Comparison of ENCODE assay signal across 13 cellular contexts in genomic region chr11:9150501-9150900, GRCh38. TPM values are rescaled to one million over a fixed set of nuclear protein-coding genes. Genes with fewer than 3 reads are reported as not detected.
DNase-seq lines count a peak whose midpoint lies in the region; ATAC-seq and TF ChIP-seq lines count a peak whose summit lies in the region.
"Had no signal": no experiment of that assay in that cellular context is flagged by ENCODE, and none has a peak within 500 bp of the region (broad histone marks: within the 10 kb centered on the region; RNA-seq: fewer than 3 reads in every experiment).

No MANE protein-coding gene starts in this region.

- intact Hi-C loops in body of pancreas (cut with DNase I), result no loop called here

- H3K4me3 ChIP-seq in MG63, result no peak overlapping the region
- H3K4me3 ChIP-seq in body of pancreas, result no peak overlapping the region
- H3K4me3 ChIP-seq: ovary had no signal

- no peak overlapping the region for H3K27ac ChIP-seq in body of pancreas
- H3K27ac ChIP-seq: ovary had no signal

- no peak for TF ChIP-seq POLR2A in body of pancreas (IDR thresholded peaks at IDR 0.05)

- whole genome bisulfite sequencing in body of pancreas, 2 donors, result 55 to 89% methylated on average over 2 of the region's 2 CpGs

- peaks cover 71% of the 10 kb centered on the region for H3K36me3 ChIP-seq in MG63
- H3K36me3 ChIP-seq in body of pancreas (replicated peaks in 1 of 2; ENCODE audit: insufficient read depth in 1 of 2, low read depth in 2 of 2), result peaks cover 0 to 12% of the 10 kb centered on the region in 2 donors
- H3K36me3 ChIP-seq: ovary had no signal

- DNase-seq in AG08396 (ENCODE audit: low spot score) (peak; percentile 48), MG63 (peak; percentile 77), dedifferentiated amniotic fluid mesenchymal stem cell (ENCODE audit: extremely low spot score) (peak; percentile 36), kidney tubule cell (ENCODE audit: low spot score) (peak; percentile 84), body of pancreas (no peak)
- DNase-seq: cerebellar nuclear complex, DMS 273 treated with DMSO at 0.1 percent for 48 hours, ovary, SHP77 treated with DMSO at 0.1 percent for 48 hours had no signal

- H3K9me3 ChIP-seq in MG63 (no peaks in the 10 kb centered on the region), body of pancreas (no peaks in the 10 kb centered on the region)
- H3K9me3 ChIP-seq: ovary had no signal

- H3K27me3 ChIP-seq in MG63, result no peaks in the 10 kb centered on the region
- no peaks in the 10 kb centered on the region for H3K27me3 ChIP-seq in body of pancreas
- H3K27me3 ChIP-seq: ovary had no signal

- no peak for TF ChIP-seq CTCF in body of pancreas (IDR thresholded peaks at IDR 0.05)

- ATAC-seq in GM19463 (IDR thresholded peaks at IDR 0.05; ENCODE audit: unreplicated experiment), result no peak
- no peak for ATAC-seq in GM19324 (IDR thresholded peaks at IDR 0.05; ENCODE audit: low FRiP score, unreplicated experiment)
- no peak for ATAC-seq in body of pancreas
- ATAC-seq in HG02763 (IDR thresholded peaks at IDR 0.05; ENCODE audit: unreplicated experiment), result no peak
- ATAC-seq: esophagus mucosa had no signal

- H3K4me1 ChIP-seq in body of pancreas, result no peaks in the 10 kb centered on the region

RNA-seq across cellular contexts. Expression of gene SCUBE2, which starts 59.1 kb away (rescaled TPM):
- 0.59 TPM in 1 of 2 replicates, not detected in the other for total RNA-seq in MG63 (2014; rRNA removed; shearing (Covaris generic); ENCODE audit: low replicate concordance)
- 10 to 100 TPM in 1 of 2 donors, 1 to 10 TPM in 1; 6.6 to 40.0 TPM for total RNA-seq in body of pancreas

Comparison
In these comparisons a context has a peak if more than half of its experiments do, and no peak if none do; other contexts are left out.
1. DNase-seq: peak in AG08396 (single experiment), MG63 (single experiment), dedifferentiated amniotic fluid mesenchymal stem cell (single experiment) and kidney tubule cell (single experiment); none in body of pancreas (0 of 4).